Comparison of ENCODE assay signal across 18 cellular contexts in genomic region chr18:31250902-31251301, GRCh38.
"Had no signal": no experiment of that assay in that cellular context is flagged by ENCODE, and none has a peak within 500 bp of the region (broad histone marks: within the 10 kb centered on the region; RNA-seq: fewer than 3 reads in every experiment).

No MANE protein-coding gene starts in this region.

- H3K4me1 Mint-ChIP-seq: activated CD4-positive, alpha-beta T cell treated with anti-CD3 and anti-CD28 coated beads for 36 hours; activated naive CD8-positive, alpha-beta T cell treated with anti-CD3 and anti-CD28 coated beads, Interleukin-2, amount 50 U/mL, for 24 hours; memory B cell; T-cell had no signal

- H3K27me3 ChIP-seq: stomach had no signal

- H3K4me3 Mint-ChIP-seq: activated CD4-positive, alpha-beta T cell treated with anti-CD3 and anti-CD28 coated beads for 36 hours; activated CD8-positive, alpha-beta T cell treated with anti-CD3 and anti-CD28 coated beads for 36 hours; activated naive CD8-positive, alpha-beta T cell treated with anti-CD3 and anti-CD28 coated beads, Interleukin-2, amount 50 U/mL, for 24 hours; effector memory CD8-positive, alpha-beta T cell; memory B cell; nephron; T-cell had no signal

- ATAC-seq: activated CD4-positive, alpha-beta T cell treated with anti-CD3 and anti-CD28 coated beads for 36 hours; activated CD8-positive, alpha-beta T cell treated with anti-CD3 and anti-CD28 coated beads for 36 hours; activated naive CD8-positive, alpha-beta T cell treated with anti-CD3 and anti-CD28 coated beads, Interleukin-2, amount 50 U/mL, for 24 hours; effector memory CD8-positive, alpha-beta T cell; left cardiac atrium; T-cell had no signal

- H3K36me3 Mint-ChIP-seq: memory B cell, T-cell had no signal

- H3K4me1 ChIP-seq: stomach had no signal

- H3K36me3 ChIP-seq: stomach, thoracic aorta had no signal

- H3K9me3 Mint-ChIP-seq: activated CD8-positive, alpha-beta T cell treated with anti-CD3 and anti-CD28 coated beads for 36 hours; nephron had no signal

- H3K27ac Mint-ChIP-seq: activated CD4-positive, alpha-beta T cell treated with anti-CD3 and anti-CD28 coated beads for 36 hours; activated CD8-positive, alpha-beta T cell treated with anti-CD3 and anti-CD28 coated beads for 36 hours; activated naive CD8-positive, alpha-beta T cell treated with anti-CD3 and anti-CD28 coated beads, Interleukin-2, amount 50 U/mL, for 24 hours; effector memory CD8-positive, alpha-beta T cell; memory B cell; nephron; T-cell had no signal

- DNase-seq: activated CD4-positive, alpha-beta T cell treated with anti-CD3 and anti-CD28 coated beads for 36 hours; activated CD8-positive, alpha-beta memory T cell treated with anti-CD3 and anti-CD28 coated beads, Interleukin-2, amount 50 U/mL, for 48 hours; activated CD8-positive, alpha-beta T cell treated with anti-CD3 and anti-CD28 coated beads for 36 hours; activated naive CD4-positive, alpha-beta T cell treated with Interleukin-2 at 50 U/mL for 16 hours; activated naive CD8-positive, alpha-beta T cell treated with anti-CD3 and anti-CD28 coated beads, Interleukin-2, amount 50 U/mL, for 24 hours; cortex of kidney; effector memory CD8-positive, alpha-beta T cell; erythroblast; hippocampal formation; left cardiac atrium; stomach; T-cell; T1000 had no signal

- H3K9me3 ChIP-seq: stomach, thoracic aorta had no signal

- H3K27me3 Mint-ChIP-seq: activated CD4-positive, alpha-beta T cell treated with anti-CD3 and anti-CD28 coated beads for 36 hours; activated CD8-positive, alpha-beta T cell treated with anti-CD3 and anti-CD28 coated beads for 36 hours; effector memory CD8-positive, alpha-beta T cell; memory B cell; T-cell had no signal

- H3K27ac ChIP-seq: stomach, thoracic aorta, VCaP had no signal

- H3K4me3 ChIP-seq: skin epidermis, stomach, thoracic aorta had no signal
